ENCODE assay signal across 19 cellular contexts in genomic region chr6:2616796-2617195, GRCh38.
DNase-seq lines count a peak whose midpoint lies in the region; ATAC-seq and TF ChIP-seq lines count a peak whose summit lies in the region.
"Had no signal": no experiment of that assay in that cellular context is flagged by ENCODE, and none has a peak within 500 bp of the region (broad histone marks: within the 10 kb centered on the region; RNA-seq: fewer than 3 reads in every experiment).

No MANE protein-coding gene starts in this region.

- no peak overlapping the region for H3K4me3 ChIP-seq in SJCRH30
- H3K4me3 ChIP-seq in neural progenitor cell: no peak overlapping the region
- H3K4me3 ChIP-seq: BLaER1, GM23248, PC-9 had no signal

- H3K9me3 Mint-ChIP-seq in endothelial cell (ENCODE audit: unreplicated experiment): no peaks in the 10 kb centered on the region
- H3K9me3 Mint-ChIP-seq in neural progenitor cell: peaks cover 4% of the 10 kb centered on the region

- H3K4me1 ChIP-seq in SJCRH30 (peaks cover 4% of the 10 kb centered on the region), neural progenitor cell (peaks cover 7% of the 10 kb centered on the region)
- H3K4me1 ChIP-seq: BLaER1 had no signal

- peaks cover 6% of the 10 kb centered on the region for H3F3A ChIP-seq in neural progenitor cell (ENCODE audit: low read depth)

- H3K27ac ChIP-seq in SJCRH30: peak overlapping the region; percentile 69
- no peak overlapping the region for H3K27ac ChIP-seq in neural progenitor cell
- H3K27ac ChIP-seq: BLaER1, GM23248, PC-9 had no signal

- H3K27ac Mint-ChIP-seq in endothelial cell (ENCODE audit: unreplicated experiment) (peak overlapping the region; percentile 88), neural progenitor cell (no peak overlapping the region)
- H3K27ac Mint-ChIP-seq: CD8-positive, alpha-beta memory T cell; IgD-negative memory B cell had no signal

- H3K36me3 ChIP-seq in SJCRH30 (no peaks in the 10 kb centered on the region), neural progenitor cell (no peaks in the 10 kb centered on the region)
- H3K36me3 ChIP-seq: BLaER1 had no signal

- H3K4me2 ChIP-seq in neural progenitor cell: no peak overlapping the region
- H3K4me2 ChIP-seq: BLaER1, PC-9 had no signal

- H3K9ac ChIP-seq in neural progenitor cell: no peak overlapping the region
- H3K9ac ChIP-seq: BLaER1, GM23248 had no signal

- DNase-seq in COLO829 (ENCODE audit: low spot score) (peak; percentile 94), SJCRH30 (peak; percentile 75 to 88), endothelial cell (ENCODE audit: low spot score) (no peak), neural progenitor cell (ENCODE audit: low spot score) (peak; percentile 60), Kasumi-1 (lab: John Stamatoyannopoulos, UW) (no peak), MV-4-11 (lab: John Stamatoyannopoulos, UW) (no peak), globus pallidus (ENCODE audit: low spot score) (no peak)
- DNase-seq: CD8-positive, alpha-beta memory T cell; DND-41; GM23248; HCEC 1CT; NCI-H1436; NCI-H2029 treated with DMSO at 0.1 percent for 48 hours; NCI-H510A; NCI-H774; PC-9 had no signal

- H3K4me3 Mint-ChIP-seq in endothelial cell (ENCODE audit: unreplicated experiment): peak overlapping the region; percentile 64
- no peak overlapping the region for H3K4me3 Mint-ChIP-seq in neural progenitor cell
- H3K4me3 Mint-ChIP-seq: CD8-positive, alpha-beta memory T cell; IgD-negative memory B cell had no signal

- peaks cover 51% of the 10 kb centered on the region for H3K4me1 Mint-ChIP-seq in endothelial cell (ENCODE audit: unreplicated experiment)
- H3K4me1 Mint-ChIP-seq in neural progenitor cell: peaks cover 11% of the 10 kb centered on the region
- H3K4me1 Mint-ChIP-seq: CD8-positive, alpha-beta memory T cell; IgD-negative memory B cell had no signal

- no peak for ATAC-seq in HG02798 (IDR thresholded peaks at IDR 0.05; ENCODE audit: poor library complexity, unreplicated experiment)

- TF ChIP-seq CTCF in endothelial cell (IDR thresholded peaks at IDR 0.05; ENCODE audit: unreplicated experiment): no peak
- TF ChIP-seq CTCF in neural progenitor cell (IDR thresholded peaks at IDR 0.05): no peak

- H2AFZ ChIP-seq in neural progenitor cell (replicated peaks): no peak overlapping the region
- H2AFZ ChIP-seq: GM23248, PC-9 had no signal

- no peaks in the 10 kb centered on the region for H4K20me1 ChIP-seq in neural progenitor cell (ENCODE audit: low read depth)
- H4K20me1 ChIP-seq: BLaER1 had no signal

- H3K36me3 Mint-ChIP-seq in endothelial cell (ENCODE audit: low read depth, unreplicated experiment): peaks cover 8% of the 10 kb centered on the region
- H3K36me3 Mint-ChIP-seq in neural progenitor cell: no peaks in the 10 kb centered on the region
- H3K36me3 Mint-ChIP-seq: CD8-positive, alpha-beta memory T cell; IgD-negative memory B cell had no signal

- no peaks in the 10 kb centered on the region for H3K27me3 ChIP-seq in SJCRH30
- no peaks in the 10 kb centered on the region for H3K27me3 ChIP-seq in neural progenitor cell
- H3K27me3 ChIP-seq: BLaER1 had no signal

- H3K27me3 Mint-ChIP-seq in endothelial cell (ENCODE audit: unreplicated experiment) (peaks cover 5% of the 10 kb centered on the region), neural progenitor cell (ENCODE audit: insufficient read depth, low read depth) (peaks cover 4% of the 10 kb centered on the region)

- H3K79me2 ChIP-seq in neural progenitor cell (ENCODE audit: low read depth): no peaks in the 10 kb centered on the region

- no peaks in the 10 kb centered on the region for H3K9me3 ChIP-seq in SJCRH30 (replicated peaks)
- H3K9me3 ChIP-seq in neural progenitor cell (ENCODE audit: low read depth): no peaks in the 10 kb centered on the region

Comparison
In these comparisons a context has a peak if more than half of its experiments do, and no peak if none do; other contexts are left out.
1. DNase-seq: peak in COLO829 (single experiment), SJCRH30 (2 of 2) and neural progenitor cell (single experiment); none in endothelial cell (single experiment), Kasumi-1 (0 of 2), MV-4-11 (single experiment) and globus pallidus (single experiment).